22 cellular contexts compared by ENCODE assay signal in the genomic region with DNA sequence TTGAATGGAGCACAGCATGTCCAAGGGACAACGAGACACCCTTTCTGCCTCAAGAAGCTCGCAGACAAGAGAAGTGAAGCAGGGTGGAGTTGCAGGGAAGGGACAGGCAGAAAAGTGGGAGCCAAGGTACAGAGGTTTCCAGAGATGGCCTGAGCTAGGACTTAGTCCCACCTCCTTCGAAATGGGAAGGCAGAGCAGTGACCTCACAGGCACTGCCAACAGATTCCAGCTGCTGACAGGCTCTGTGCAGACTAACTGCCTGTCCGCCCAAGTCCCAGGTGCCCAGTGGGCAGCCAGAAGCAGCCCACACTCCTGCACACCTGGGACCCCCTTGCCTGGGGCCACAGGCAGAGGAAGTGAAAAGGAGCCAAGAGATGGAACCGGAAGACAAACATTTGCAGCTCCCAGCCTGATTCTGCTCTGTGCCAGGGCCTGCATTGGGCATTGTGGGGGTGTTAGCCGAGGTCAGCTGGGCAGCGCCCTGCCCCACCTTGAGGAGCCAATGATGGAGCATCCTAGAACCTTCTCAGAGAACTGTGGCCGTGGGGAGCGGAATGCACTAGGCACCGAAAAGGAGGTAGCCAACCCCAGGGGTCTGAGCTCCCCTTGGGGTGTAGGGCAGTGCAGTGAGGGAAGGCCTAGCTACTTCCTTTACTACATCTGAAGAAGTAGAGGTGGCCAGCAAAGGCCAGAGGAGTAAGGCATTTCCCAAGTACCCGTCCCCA. TPM values are rescaled to one million over a fixed set of nuclear protein-coding genes. Genes with fewer than 3 reads are reported as not detected.
"Had no signal": no experiment of that assay in that cellular context is flagged by ENCODE, and none has a peak within 500 bp of the region (broad histone marks: within the 10 kb centered on the region; RNA-seq: fewer than 3 reads in every experiment).

No MANE protein-coding gene starts in this region.

- ATAC-seq: activated T-cell treated with anti-CD3 and anti-CD28 coated beads, Interleukin-2, amount 50 U/mL, for 4 hours; T-cell had no signal

- H3K36me3 ChIP-seq: brain microvascular endothelial cell, cardiac muscle cell had no signal

- H3K27ac ChIP-seq: brain microvascular endothelial cell, cardiac muscle cell, SK-N-MC, VCaP had no signal

- H3K4me1 Mint-ChIP-seq: activated CD4-positive, alpha-beta T cell treated with anti-CD3 and anti-CD28 coated beads, Interleukin-2, amount 10 ng/mL, durations not matched to agents 7 days and 5 days; activated naive CD8-positive, alpha-beta T cell treated with anti-CD3 and anti-CD28 coated beads for 36 hours; T-cell had no signal

- DNase-seq: activated CD4-positive, alpha-beta memory T cell treated with anti-CD3 and anti-CD28 coated beads for 36 hours; activated CD4-positive, alpha-beta T cell treated with anti-CD3 and anti-CD28 coated beads, Interleukin-2, amount 10 ng/mL, durations not matched to agents 7 days and 5 days; activated CD4-positive, CD25-positive, alpha-beta regulatory T cell; activated CD8-positive, alpha-beta memory T cell treated with anti-CD3 and anti-CD28 coated beads for 24 hours; activated effector memory CD4-positive, alpha-beta T cell treated with anti-CD3 and anti-CD28 coated beads, Interleukin-2, amount 50 U/mL, for 16 hours; activated naive CD4-positive, alpha-beta T cell treated with Interleukin-2 at 50 U/mL for 16 hours; activated naive CD8-positive, alpha-beta T cell treated with anti-CD3 and anti-CD28 coated beads for 36 hours; activated T-cell treated with anti-CD3 and anti-CD28 coated beads, Interleukin-2, amount 50 U/mL, for 4 hours; brain microvascular endothelial cell; MM.1S; NCI-H1105 treated with DMSO at 0.1 percent for 48 hours; NCI-H1436 treated with DMSO at 0.1 percent for 48 hours; NCI-H187; NCI-H2081; NCI-H510A treated with DMSO at 0.1 percent for 48 hours; NK-92 treated with Interleukin-12 subunit alpha and Interleukin-12 subunit beta, amount 100 ng/mL, for 24 hours; T-cell; T-helper 2 cell had no signal

- H3K9me3 Mint-ChIP-seq: activated CD4-positive, alpha-beta memory T cell treated with anti-CD3 and anti-CD28 coated beads for 36 hours; activated CD4-positive, alpha-beta T cell treated with anti-CD3 and anti-CD28 coated beads, Interleukin-2, amount 10 ng/mL, durations not matched to agents 7 days and 5 days; activated naive CD8-positive, alpha-beta T cell treated with anti-CD3 and anti-CD28 coated beads for 36 hours; activated T-cell treated with anti-CD3 and anti-CD28 coated beads, Interleukin-2, amount 50 U/mL, for 4 hours; T-cell had no signal

- H3K27ac Mint-ChIP-seq: activated CD4-positive, alpha-beta memory T cell treated with anti-CD3 and anti-CD28 coated beads for 36 hours; activated CD4-positive, alpha-beta T cell treated with anti-CD3 and anti-CD28 coated beads, Interleukin-2, amount 10 ng/mL, durations not matched to agents 7 days and 5 days; activated naive CD8-positive, alpha-beta T cell treated with anti-CD3 and anti-CD28 coated beads for 36 hours; T-cell had no signal

- H3K36me3 Mint-ChIP-seq: activated CD4-positive, alpha-beta memory T cell treated with anti-CD3 and anti-CD28 coated beads for 36 hours; activated naive CD8-positive, alpha-beta T cell treated with anti-CD3 and anti-CD28 coated beads for 36 hours; T-cell had no signal

- H3K4me3 ChIP-seq: cardiac muscle cell, SK-N-MC had no signal

- H3K4me3 Mint-ChIP-seq: activated CD4-positive, alpha-beta memory T cell treated with anti-CD3 and anti-CD28 coated beads for 36 hours; activated CD4-positive, alpha-beta T cell treated with anti-CD3 and anti-CD28 coated beads, Interleukin-2, amount 10 ng/mL, durations not matched to agents 7 days and 5 days; activated naive CD8-positive, alpha-beta T cell treated with anti-CD3 and anti-CD28 coated beads for 36 hours; activated T-cell treated with anti-CD3 and anti-CD28 coated beads, Interleukin-2, amount 50 U/mL, for 4 hours; T-cell had no signal

RNA-seq across cellular contexts. Expression of gene RSPO1, which starts 27.5 kb away (rescaled TPM):
- total RNA-seq: activated CD4-positive, alpha-beta memory T cell treated with anti-CD3 and anti-CD28 coated beads for 36 hours; activated CD4-positive, alpha-beta T cell treated with anti-CD3 and anti-CD28 coated beads, Interleukin-2, amount 10 ng/mL, durations not matched to agents 7 days and 5 days; activated naive CD8-positive, alpha-beta T cell treated with anti-CD3 and anti-CD28 coated beads for 36 hours; activated T-cell treated with anti-CD3 and anti-CD28 coated beads, Interleukin-2, amount 50 U/mL, for 4 hours; PC-3; T-cell had no signal
